ENCODE assay signal across 15 cellular contexts in genomic region chr16:4324479-4324868, GRCh38. TPM values are rescaled to one million over a fixed set of nuclear protein-coding genes. Genes with fewer than 3 reads are reported as not detected.
DNase-seq lines count a peak whose midpoint lies in the region; ATAC-seq and TF ChIP-seq lines count a peak whose summit lies in the region.
"Had no signal": no experiment of that assay in that cellular context is flagged by ENCODE, and none has a peak within 500 bp of the region (broad histone marks: within the 10 kb centered on the region; RNA-seq: fewer than 3 reads in every experiment).

No MANE protein-coding gene starts in this region.

- H3K4me3 ChIP-seq in RWPE2 (ENCODE audit: severe bottlenecking), result no peak overlapping the region
- H3K4me3 ChIP-seq in esophagus (ENCODE audit: low read depth in 1 of 2, low read length in 2 of 2), result no peak overlapping the region
- no peak overlapping the region for H3K4me3 ChIP-seq in transverse colon
- H3K4me3 ChIP-seq: SJCRH30 had no signal

- ATAC-seq in RWPE2 (ENCODE audit: low read depth) (no peak), HG03097 (IDR thresholded peaks at IDR 0.05; ENCODE audit: low FRiP score, unreplicated experiment) (no peak), GM19395 (IDR thresholded peaks at IDR 0.05; ENCODE audit: unreplicated experiment) (no peak)
- ATAC-seq: stimulated activated memory B cell treated with anti-CD40 and anti-IgM and Interleukin-4, amounts not matched to agents 10 μg/mL and 1 μg/mL and 100 μg/mL, for 72 hours had no signal

- DNase-seq in RWPE2 (ENCODE audit: low spot score), result no peak
- no peak for DNase-seq in neural crest cell (ENCODE audit: low read depth, low spot score)
- no peak for DNase-seq in transverse colon
- DNase-seq in dedifferentiated amniotic fluid mesenchymal stem cell (ENCODE audit: extremely low spot score), result no peak
- DNase-seq: cortex of kidney, NCI-H1436 treated with DMSO at 0.1 percent for 48 hours, NCI-H774, occipital lobe had no signal

- H3K36me3 Mint-ChIP-seq in neural crest cell (ENCODE audit: low read depth), result no peaks in the 10 kb centered on the region
- H3K36me3 Mint-ChIP-seq: activated naive CD8-positive, alpha-beta T cell; IgD-negative memory B cell; stimulated activated memory B cell treated with anti-CD40 and anti-IgM and Interleukin-4, amounts not matched to agents 10 μg/mL and 1 μg/mL and 100 μg/mL, for 72 hours had no signal

- H3K27me3 Mint-ChIP-seq in neural crest cell (ENCODE audit: low read depth), result no peaks in the 10 kb centered on the region
- H3K27me3 Mint-ChIP-seq: activated naive CD8-positive, alpha-beta T cell had no signal

- H3K27ac ChIP-seq in RWPE2 (ENCODE audit: poor library complexity, severe bottlenecking) (peak overlapping the region; percentile 94), esophagus (ENCODE audit: low read depth in 2 of 2, low read length in 1 of 2) (peak overlapping the region; percentile 6 to 33), transverse colon (peak overlapping the region; percentile 74 to 91 (median 77))
- H3K27ac ChIP-seq: SJCRH30 had no signal

- no peak for TF ChIP-seq POLR2A in transverse colon (IDR thresholded peaks at IDR 0.05)

- peak overlapping the region; percentile 86 for H3K27ac Mint-ChIP-seq in neural crest cell (ENCODE audit: unreplicated experiment)
- H3K27ac Mint-ChIP-seq: activated naive CD8-positive, alpha-beta T cell; stimulated activated memory B cell treated with anti-CD40 and anti-IgM and Interleukin-4, amounts not matched to agents 10 μg/mL and 1 μg/mL and 100 μg/mL, for 72 hours had no signal

- no peak for TF ChIP-seq CTCF in RWPE2 (IDR thresholded peaks at IDR 0.05; ENCODE audit: poor library complexity, severe bottlenecking)
- TF ChIP-seq CTCF in neural crest cell (conservative IDR thresholded peaks at IDR 0.05), result no peak
- no peak for TF ChIP-seq CTCF in transverse colon (IDR thresholded peaks at IDR 0.05)

- H3K4me1 Mint-ChIP-seq in neural crest cell, result peaks cover 10% of the 10 kb centered on the region

- no peaks in the 10 kb centered on the region for H3K36me3 ChIP-seq in RWPE2 (ENCODE audit: low read depth)
- no peaks in the 10 kb centered on the region for H3K36me3 ChIP-seq in esophagus (ENCODE audit: control insufficient read depth in 2 of 2, insufficient read depth in 2 of 2, low read length in 1 of 2)
- H3K36me3 ChIP-seq in transverse colon, result no peaks in the 10 kb centered on the region
- H3K36me3 ChIP-seq: SJCRH30 had no signal

- in situ Hi-C loops in transverse colon (cut with MboI; ENCODE audit: low pct_ligation_motif_present in 1 of 4, low pct_unique_long_range_greater_than_20kb in 1 of 4, low sequenced_read_pairs in 3 of 4), result no loop called here

- H3K4me3 Mint-ChIP-seq in neural crest cell, result peak overlapping the region; percentile 77
- H3K4me3 Mint-ChIP-seq: activated naive CD8-positive, alpha-beta T cell; stimulated activated memory B cell treated with anti-CD40 and anti-IgM and Interleukin-4, amounts not matched to agents 10 μg/mL and 1 μg/mL and 100 μg/mL, for 72 hours had no signal

- intact Hi-C loops in transverse colon (cut with DNase I; ENCODE audit: low total_unique reads), result no loop called here

- H3K27me3 ChIP-seq in RWPE2 (ENCODE audit: insufficient read depth, poor library complexity, severe bottlenecking), result no peaks in the 10 kb centered on the region
- no peaks in the 10 kb centered on the region for H3K27me3 ChIP-seq in esophagus (ENCODE audit: control insufficient read depth in 1 of 2, insufficient read depth in 2 of 2, low read length in 2 of 2)
- H3K27me3 ChIP-seq in transverse colon, result peaks cover 17% of the 10 kb centered on the region
- H3K27me3 ChIP-seq: SJCRH30 had no signal

- H3K4me1 ChIP-seq in RWPE2 (ENCODE audit: insufficient read depth, poor library complexity, severe bottlenecking) (peaks cover 39% of the 10 kb centered on the region), esophagus (ENCODE audit: control insufficient read depth in 2 of 2, insufficient read depth in 2 of 2, low read length in 1 of 2) (peaks cover 17 to 24% of the 10 kb centered on the region in 2 donors), transverse colon (peaks cover 25 to 71% (median 58%) of the 10 kb centered on the region in 4 donors)

- WGBS in esophagus, 2 donors, result 79 to 82% methylated on average over 11 of the region's 11 CpGs
- WGBS in transverse colon (ENCODE audit: low coverage in 1 of 2), 2 donors, result 84% methylated on average over 11 of the region's 11 CpGs; no CpG with 5 or more reads in 1 of the 2 donors

- TF ChIP-seq EP300 in transverse colon (IDR thresholded peaks at IDR 0.05; ENCODE audit: low read depth), result no peak

- H3K9me3 Mint-ChIP-seq in neural crest cell, result no peaks in the 10 kb centered on the region
- H3K9me3 Mint-ChIP-seq: IgD-negative memory B cell; stimulated activated memory B cell treated with anti-CD40 and anti-IgM and Interleukin-4, amounts not matched to agents 10 μg/mL and 1 μg/mL and 100 μg/mL, for 72 hours had no signal

- H3K9me3 ChIP-seq in RWPE2 (ENCODE audit: severe bottlenecking), result no peaks in the 10 kb centered on the region
- no peaks in the 10 kb centered on the region for H3K9me3 ChIP-seq in esophagus (ENCODE audit: control insufficient read depth in 2 of 2, insufficient read depth in 1 of 2, low read depth in 1 of 2, low read length in 1 of 2)
- H3K9me3 ChIP-seq in transverse colon, result no peaks in the 10 kb centered on the region
- H3K9me3 ChIP-seq: SJCRH30 had no signal

RNA-seq across cellular contexts. Expression of gene GLIS2, which starts 8.6 kb away (rescaled TPM):
- polyA plus RNA-seq in esophagus, result 1 to 10 TPM; 1.2 to 1.6 TPM
- total RNA-seq in neural crest cell (17.2 and 17.4 TPM in 2 replicates), transverse colon (1 to 10 TPM in 3 of 4 donors, under 1 TPM in 1; 0.68 to 5.0 (median 1.8) TPM)
- polyA plus RNA-seq: IgD-negative memory B cell had no signal

RNA-seq across cellular contexts. Expression of gene PAM16, which starts 26.6 kb away (rescaled TPM):
- polyA plus RNA-seq in esophagus, result 10 to 100 TPM; 48.2 to 86.1 TPM
- total RNA-seq in neural crest cell, result 36.2 and 43.3 TPM in 2 replicates
- 10 to 100 TPM; 26.5 to 40.5 (median 29.2) TPM for total RNA-seq in transverse colon

RNA-seq across cellular contexts. Expression of gene VASN, which starts 47.2 kb away (rescaled TPM):
- polyA plus RNA-seq in esophagus, result 10 to 100 TPM; 25.5 to 32.7 TPM
- total RNA-seq in neural crest cell, result 0.91 and 1.2 TPM in 2 replicates
- total RNA-seq in transverse colon, result 10 to 100 TPM in 2 of 4 donors, 1 to 10 TPM in 2; 3.4 to 18.7 (median 9.0) TPM

RNA-seq across cellular contexts. Expression of gene TFAP4, which starts 51.7 kb away (rescaled TPM):
- polyA plus RNA-seq in esophagus, result 1 to 10 TPM; 6.2 to 7.8 TPM
- total RNA-seq in neural crest cell, result 36.9 and 37.9 TPM in 2 replicates
- total RNA-seq in transverse colon, result 1 to 10 TPM; 4.6 to 8.4 (median 6.3) TPM

Comparison
In these comparisons a context has a peak if more than half of its experiments do, and no peak if none do; other contexts are left out.
1. H3K27ac ChIP-seq: peak in every context shown above with its lines; median percentile 94 in RWPE2; 77 in transverse colon; 20 in esophagus.